In genomic region chr9:136043386-136044054, GRCh38 we compare ENCODE assay signal across 30 cellular contexts. TPM values are rescaled to one million over a fixed set of nuclear protein-coding genes. Genes with fewer than 3 reads are reported as not detected.
DNase-seq lines count a peak whose midpoint lies in the region; ATAC-seq and TF ChIP-seq lines count a peak whose summit lies in the region.
"Had no signal": no experiment of that assay in that cellular context is flagged by ENCODE, and none has a peak within 500 bp of the region (broad histone marks: within the 10 kb centered on the region; RNA-seq: fewer than 3 reads in every experiment).

No MANE protein-coding gene starts in this region.

- H3K36me3 ChIP-seq in right lobe of liver (peaks cover 0 to 4% (median 1%) of the 10 kb centered on the region in 4 donors), sigmoid colon (peaks cover 0 to 58% (median 14%) of the 10 kb centered on the region in 4 donors)
- H3K36me3 ChIP-seq: colonic mucosa, transverse colon had no signal

- no peak for TF ChIP-seq CTCF in RWPE1 (conservative IDR thresholded peaks at IDR 0.05; ENCODE audit: low read depth)
- no peak for TF ChIP-seq CTCF in right lobe of liver (IDR thresholded peaks at IDR 0.05)
- TF ChIP-seq CTCF in sigmoid colon (IDR thresholded peaks at IDR 0.05): no peak

- WGBS in right lobe of liver (ENCODE audit: insufficient coverage, low coverage, low lambda C conversion rate, missing lambda C conversion rate): 88% methylated on average over 14 of the region's 21 CpGs
- 86 to 92% methylated on average over 21 of the region's 21 CpGs for WGBS in sigmoid colon, 2 donors

- no peak overlapping the region for H3K4me3 ChIP-seq in right lobe of liver
- no peak overlapping the region for H3K4me3 ChIP-seq in sigmoid colon
- H3K4me3 ChIP-seq: colonic mucosa, HAP-1, heart right ventricle, K562, transverse colon had no signal

- no peak overlapping the region for H3K27ac Mint-ChIP-seq in activated CD4-positive, alpha-beta memory T cell treated with anti-CD3 and anti-CD28 coated beads for 36 hours
- H3K27ac Mint-ChIP-seq: activated CD8-positive, alpha-beta T cell treated with anti-CD3 and anti-CD28 coated beads for 36 hours; activated naive CD8-positive, alpha-beta T cell; T-cell had no signal

- H3K27me3 Mint-ChIP-seq in activated CD4-positive, alpha-beta memory T cell treated with anti-CD3 and anti-CD28 coated beads for 36 hours: no peaks in the 10 kb centered on the region
- H3K27me3 Mint-ChIP-seq: activated CD8-positive, alpha-beta T cell treated with anti-CD3 and anti-CD28 coated beads for 36 hours; activated naive CD8-positive, alpha-beta T cell; T-cell had no signal

- H3K27ac ChIP-seq in RWPE1 (peak overlapping the region; percentile 17), right lobe of liver (no peak overlapping the region), sigmoid colon (no peak overlapping the region)
- H3K27ac ChIP-seq: colonic mucosa, heart right ventricle, transverse colon had no signal

- CTCF ChIA-PET in RWPE1 (lab: Yijun Ruan, JAX): no interaction called here
- CTCF ChIA-PET in activated CD4-positive, alpha-beta memory T cell treated with anti-CD3 and anti-CD28 coated beads for 36 hours (lab: Charles Lee): no interaction called here

- no peaks in the 10 kb centered on the region for H3K9me3 ChIP-seq in right lobe of liver
- peaks cover 0 to 3% (median 0%) of the 10 kb centered on the region in 4 donors for H3K9me3 ChIP-seq in sigmoid colon
- H3K9me3 ChIP-seq: colonic mucosa, HAP-1 had no signal

- intact Hi-C loops in right lobe of liver (cut with DNase I) (no loop called here), sigmoid colon (cut with DNase I) (no loop called here)
- intact Hi-C loops in activated CD4-positive, alpha-beta memory T cell treated with anti-CD3 and anti-CD28 coated beads for 36 hours (cut with micrococcal nuclease): no loop called here

- POLR2A ChIA-PET in RWPE1 (lab: Yijun Ruan, JAX; ENCODE audit: low non-redundant PET): no interaction called here
- POLR2A ChIA-PET in activated CD4-positive, alpha-beta memory T cell treated with anti-CD3 and anti-CD28 coated beads for 36 hours (lab: Charles Lee): no interaction called here

- peaks cover 15% of the 10 kb centered on the region for H3K9me3 Mint-ChIP-seq in activated CD4-positive, alpha-beta memory T cell treated with anti-CD3 and anti-CD28 coated beads for 36 hours

- H3K36me3 Mint-ChIP-seq in activated CD4-positive, alpha-beta memory T cell treated with anti-CD3 and anti-CD28 coated beads for 36 hours: peaks cover 19% of the 10 kb centered on the region

- no peaks in the 10 kb centered on the region for H3K4me1 Mint-ChIP-seq in activated CD4-positive, alpha-beta memory T cell treated with anti-CD3 and anti-CD28 coated beads for 36 hours (ENCODE audit: low read depth)

- TF ChIP-seq POLR2A in right lobe of liver (IDR thresholded peaks at IDR 0.05) (no peak), sigmoid colon (IDR thresholded peaks at IDR 0.05) (no peak)

- DNase-seq in SKM-1 (lab: John Stamatoyannopoulos, UW; ENCODE audit: unreplicated experiment) (peak; percentile 10), SKM-1 treated with dmso at 0.1 percent for 144 hours (lab: John Stamatoyannopoulos, UW; ENCODE audit: unreplicated experiment) (no peak), RWPE1 (ENCODE audit: low spot score) (no peak), right lobe of liver (peak in 2 of 3 donors; percentile 39 to 45), sigmoid colon (peak; percentile 45), A172 (ENCODE audit: low spot score) (no peak)
- DNase-seq in activated CD4-positive, alpha-beta memory T cell treated with anti-CD3 and anti-CD28 coated beads for 36 hours: no peak
- DNase-seq: activated CD8-positive, alpha-beta T cell treated with anti-CD3 and anti-CD28 coated beads for 36 hours; activated effector memory CD4-positive, alpha-beta T cell treated with Interleukin-2 at 50 U/mL for 16 hours; AML-193; anterior cingulate cortex; colonic mucosa; DMS153; effector memory CD4-positive, alpha-beta T cell; foreskin fibroblast; heart right ventricle; NCI-H1436; NCI-H446; NCI-H82; SHP77; small intestine; stimulated activated CD4-positive, alpha-beta T cell treated with anti-CD3 and anti-CD28 coated beads, Interleukin-1b, Interleukin-23, amount 100 ng/mL, for 48 hours; stimulated activated CD8-positive, alpha-beta memory T cell treated with anti-CD3 and anti-CD28 coated beads, Interleukin-4, amount 100 ng/mL, for 48 hours; T-cell; transverse colon had no signal

- no peak overlapping the region for H3K4me3 Mint-ChIP-seq in activated CD4-positive, alpha-beta memory T cell treated with anti-CD3 and anti-CD28 coated beads for 36 hours
- H3K4me3 Mint-ChIP-seq: activated CD8-positive, alpha-beta T cell treated with anti-CD3 and anti-CD28 coated beads for 36 hours; activated naive CD8-positive, alpha-beta T cell; T-cell had no signal

- H3K27me3 ChIP-seq in right lobe of liver (no peaks in the 10 kb centered on the region), sigmoid colon (no peaks in the 10 kb centered on the region)
- H3K27me3 ChIP-seq: colonic mucosa, heart right ventricle, transverse colon had no signal

- TF ChIP-seq EP300 in sigmoid colon (IDR thresholded peaks at IDR 0.05): no peak

- ATAC-seq in right lobe of liver: peak in 1 of 4 donors; percentile 16
- no peak for ATAC-seq in GM21786 (IDR thresholded peaks at IDR 0.05; ENCODE audit: unreplicated experiment)
- ATAC-seq: activated CD4-positive, CD25-positive, alpha-beta regulatory T cell treated with anti-CD3 and anti-CD28 coated beads, Interleukin-2, amount 50 U/mL, for 24 hours; activated CD8-positive, alpha-beta T cell treated with anti-CD3 and anti-CD28 coated beads for 36 hours; heart right ventricle; K562; T-cell had no signal

- H3K4me1 ChIP-seq in right lobe of liver (no peaks in the 10 kb centered on the region), sigmoid colon (peaks cover 0 to 52% (median 35%) of the 10 kb centered on the region in 4 donors)
- H3K4me1 ChIP-seq: colonic mucosa, HAP-1, transverse colon had no signal

RNA-seq across cellular contexts. Expression of gene NACC2, which starts 51.6 kb away (rescaled TPM):
- total RNA-seq in right lobe of liver (10 to 100 TPM; 10.9 to 25.8 (median 13.8) TPM), sigmoid colon (10 to 100 TPM; 41.6 to 80.0 (median 65.4) TPM)
- polyA plus RNA-seq in sigmoid colon: 10 to 100 TPM in 1 of 3 donors, 1 to 10 TPM in 2; 3.6 to 14.3 (median 5.1) TPM
- 34.2 and 41.6 TPM in 2 replicates for total RNA-seq in A172 (2014; rRNA removed; shearing (Covaris generic))
- total RNA-seq in activated CD4-positive, alpha-beta memory T cell treated with anti-CD3 and anti-CD28 coated beads for 36 hours: 1 to 10 TPM; 8.1 to 8.5 TPM

Comparison
In these comparisons a context has a peak if more than half of its experiments do, and no peak if none do; other contexts are left out.
1. DNase-seq: peak in SKM-1 (single experiment), right lobe of liver (2 of 3) and sigmoid colon (single experiment); none in SKM-1 treated with dmso at 0.1 percent for 144 hours (single experiment), RWPE1 (single experiment), A172 (single experiment) and activated CD4-positive, alpha-beta memory T cell treated with anti-CD3 and anti-CD28 coated beads for 36 hours (single experiment).